Comparison of ENCODE assay signal across 8 cellular contexts in the genomic region with DNA sequence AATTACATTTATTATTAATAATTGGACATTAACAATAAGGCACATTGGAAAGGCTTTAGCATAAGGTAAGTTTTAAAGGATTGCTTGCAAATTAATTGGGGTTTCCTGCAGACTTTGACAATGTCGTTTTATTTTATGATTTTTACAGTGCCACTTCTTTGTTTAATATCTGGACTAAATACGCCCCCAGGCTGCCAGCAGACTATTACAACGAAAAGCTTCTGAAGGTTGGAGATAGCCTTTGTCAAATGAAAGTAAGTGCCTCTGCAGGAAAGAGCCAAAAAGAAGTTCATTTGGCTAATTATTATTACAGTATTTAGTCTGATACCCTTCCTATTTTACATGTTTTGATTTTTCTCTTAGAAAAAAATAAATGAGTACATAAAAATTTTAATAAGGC. TPM values are rescaled to one million over a fixed set of nuclear protein-coding genes. Genes with fewer than 3 reads are reported as not detected.
DNase-seq lines count a peak whose midpoint lies in the region; ATAC-seq and TF ChIP-seq lines count a peak whose summit lies in the region.

No MANE protein-coding gene starts in this region.

- POLR2A ChIA-PET in HEK293T (lab: Yijun Ruan, JAX) = no interaction called here

- TF ChIP-seq CTCF in AG09309 (IDR thresholded peaks at IDR 0.05; ENCODE audit: control insufficient read depth, insufficient read depth, low read depth, low read length, missing control alignments) (peak; percentile 44), fibroblast of the aortic adventitia (IDR thresholded peaks at IDR 0.05; ENCODE audit: insufficient read depth, low read length) (peak; percentile 34)

- DNase-seq in AG09309 (ENCODE audit: low read depth) = no peak
- peak; percentile 44 for DNase-seq in SW480 (ENCODE audit: low spot score)
- peak; percentile 68 for DNase-seq in fibroblast of the aortic adventitia (ENCODE audit: low read depth)
- DNase-seq in cerebellar nuclear complex (lab: John Stamatoyannopoulos, UW) = no peak
- DNase-seq in activated effector memory CD4-positive, alpha-beta T cell treated with anti-CD3 and anti-CD28 coated beads, Interleukin-2, amount 50 U/mL, for 16 hours = no peak
- no peak for DNase-seq in HEK293T (ENCODE audit: extremely low spot score)
- DNase-seq in activated CD4-positive, alpha-beta T cell treated with anti-CD3 and anti-CD28 coated beads, Interleukin-2, amount 50 U/mL, for 1 hour = no peak

- CTCF ChIA-PET in HEK293T (lab: Yijun Ruan, JAX) = no interaction called here

- H3K4me3 ChIP-seq in AG09309 (ENCODE audit: control insufficient read depth, low read depth, low read length) = no peak overlapping the region
- H3K4me3 ChIP-seq in fibroblast of the aortic adventitia (ENCODE audit: low read depth, low read length) = no peak overlapping the region

- ATAC-seq in GM21737 (IDR thresholded peaks at IDR 0.05; ENCODE audit: unreplicated experiment) = peak; percentile 25

TF ChIP-seq in HEK293T, 16 proteins besides CTCF, POLR2A, EP300 and RAD21:
- TF ChIP-seq CTBP1 (IDR thresholded peaks at IDR 0.05; ENCODE audit: borderline replicate concordance) (no peak), BHLHE40 (IDR thresholded peaks at IDR 0.05; ENCODE audit: borderline replicate concordance) (no peak), TARDBP (IDR thresholded peaks at IDR 0.05) (no peak)
- TF ChIP-seq, protein P1, sequence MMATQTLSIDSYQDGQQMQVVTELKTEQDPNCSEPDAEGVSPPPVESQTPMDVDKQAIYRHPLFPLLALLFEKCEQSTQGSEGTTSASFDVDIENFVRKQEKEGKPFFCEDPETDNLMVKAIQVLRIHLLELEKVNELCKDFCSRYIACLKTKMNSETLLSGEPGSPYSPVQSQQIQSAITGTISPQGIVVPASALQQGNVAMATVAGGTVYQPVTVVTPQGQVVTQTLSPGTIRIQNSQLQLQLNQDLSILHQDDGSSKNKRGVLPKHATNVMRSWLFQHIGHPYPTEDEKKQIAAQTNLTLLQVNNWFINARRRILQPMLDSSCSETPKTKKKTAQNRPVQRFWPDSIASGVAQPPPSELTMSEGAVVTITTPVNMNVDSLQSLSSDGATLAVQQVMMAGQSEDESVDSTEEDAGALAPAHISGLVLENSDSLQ (IDR thresholded peaks at IDR 0.05) = no peak

RNA-seq across cellular contexts. Expression of a gene that starts 11.3 kb away (rescaled TPM):
- total RNA-seq in fibroblast of the aortic adventitia (ENCODE audit: low replicate concordance) = 3.0 and 5.6 TPM in 2 replicates

Comparison
In these comparisons a context has a peak if more than half of its experiments do, and no peak if none do; other contexts are left out.
1. DNase-seq: peak in SW480 (single experiment) and fibroblast of the aortic adventitia (single experiment); none in AG09309 (single experiment), cerebellar nuclear complex (0 of 2), activated effector memory CD4-positive, alpha-beta T cell treated with anti-CD3 and anti-CD28 coated beads, Interleukin-2, amount 50 U/mL, for 16 hours (single experiment), HEK293T (single experiment) and activated CD4-positive, alpha-beta T cell treated with anti-CD3 and anti-CD28 coated beads, Interleukin-2, amount 50 U/mL, for 1 hour (single experiment).